In the genomic region with DNA sequence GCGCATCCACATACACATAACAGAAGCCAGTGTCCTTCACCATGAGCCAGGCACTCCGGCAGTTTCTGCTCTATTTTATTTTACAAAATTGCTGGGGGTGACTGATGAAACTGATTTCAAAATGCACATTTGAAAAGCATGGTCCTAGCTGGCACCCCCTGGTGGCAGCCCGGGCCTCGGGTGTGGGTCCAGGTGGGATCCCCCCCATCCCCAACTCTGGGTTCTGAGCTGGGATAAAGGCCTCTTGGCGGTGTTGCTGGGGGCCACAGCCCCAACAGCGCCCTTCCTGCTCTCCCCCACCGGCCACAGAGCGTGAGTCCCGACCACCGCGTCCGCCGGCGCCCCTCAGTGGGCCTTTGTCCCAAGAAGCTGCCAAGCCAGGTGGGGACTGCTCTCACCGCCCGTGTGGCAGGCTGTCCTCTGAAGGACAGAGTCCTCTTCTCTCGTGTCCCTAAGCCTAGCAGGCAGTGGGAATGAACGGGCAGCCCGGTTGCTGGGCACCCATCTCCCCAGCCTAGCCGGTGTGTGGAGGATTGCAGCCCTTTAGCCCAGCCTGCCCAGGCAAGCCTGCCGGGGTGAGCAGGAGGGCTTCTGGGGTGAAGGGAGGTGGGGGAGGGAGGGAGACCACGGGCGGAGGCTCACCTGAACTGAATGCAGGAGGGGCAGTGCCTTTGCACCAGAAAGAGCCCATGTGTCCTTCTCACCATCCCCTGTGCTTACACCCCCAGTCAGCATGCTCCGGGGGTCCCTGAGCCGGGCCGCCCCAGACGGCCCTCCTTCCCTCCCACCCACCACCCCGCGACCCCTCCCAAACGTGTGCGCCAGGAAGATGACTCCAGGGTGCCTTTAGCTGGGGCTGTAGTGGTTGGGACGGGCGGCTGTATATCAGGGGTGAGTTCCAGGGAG, we compare ENCODE assay signal across 8 cellular contexts.
DNase-seq lines count a peak whose midpoint lies in the region; ATAC-seq and TF ChIP-seq lines count a peak whose summit lies in the region.

No MANE protein-coding gene starts in this region.

- H3K4me3 ChIP-seq in brain microvascular endothelial cell (ENCODE audit: low read depth, low read length) = peak overlapping the region; percentile 47

- H3K27me3 ChIP-seq in brain microvascular endothelial cell (replicated peaks) (peaks cover 2% of the 10 kb centered on the region), layer of hippocampus (ENCODE audit: control insufficient read depth, insufficient read depth, low read length) (peaks cover 21% of the 10 kb centered on the region)

- peaks cover 34% of the 10 kb centered on the region for H3K4me1 Mint-ChIP-seq in T-helper 1 cell treated with Interleukin-12 subunit alpha and Interleukin-12 subunit beta and Interleukin-4 antibody, amounts not matched to agents 30 μg/mL and 1 μg/mL, for 36 hours (ENCODE audit: low read depth)

- H3K27ac ChIP-seq in brain microvascular endothelial cell (no peak overlapping the region), layer of hippocampus (ENCODE audit: low read depth, low read length) (peak overlapping the region; percentile 46)

- H3K36me3 ChIP-seq in brain microvascular endothelial cell (replicated peaks) = no peaks in the 10 kb centered on the region

- peak; percentile 93 for TF ChIP-seq CTCF in brain microvascular endothelial cell (IDR thresholded peaks at IDR 0.05; ENCODE audit: low read depth, low read length, missing control alignments)

- H3K27ac Mint-ChIP-seq in T-helper 1 cell treated with Interleukin-12 subunit alpha and Interleukin-12 subunit beta and Interleukin-4 antibody, amounts not matched to agents 30 μg/mL and 1 μg/mL, for 36 hours = no peak overlapping the region

- in situ Hi-C loops in brain microvascular endothelial cell (cut with HindIII; ENCODE audit: low pct_ligation_motif_present, low sequenced_read_pairs) = loop anchor here (10.0 kb wide), 1 partner anchor 99 kb away; the partner anchor contains the start of gene PIEZO1

- H3K9me3 Mint-ChIP-seq in T-helper 1 cell treated with Interleukin-12 subunit alpha and Interleukin-12 subunit beta and Interleukin-4 antibody, amounts not matched to agents 30 μg/mL and 1 μg/mL, for 36 hours = no peaks in the 10 kb centered on the region

- H3K4me3 Mint-ChIP-seq in T-helper 1 cell treated with Interleukin-12 subunit alpha and Interleukin-12 subunit beta and Interleukin-4 antibody, amounts not matched to agents 30 μg/mL and 1 μg/mL, for 36 hours = peak overlapping the region; percentile 77

- peak; percentile 67 for DNase-seq in activated gamma-delta T cell treated with Interleukin-2 at 50 U/mL for 16 hours
- DNase-seq in activated gamma-delta T cell (lab: John Stamatoyannopoulos, UW) = no peak
- peak; percentile 48 for DNase-seq in brain microvascular endothelial cell
- DNase-seq in stimulated activated CD4-positive, alpha-beta T cell treated with anti-CD3 and anti-CD28 coated beads, TNF-alpha, amount 100 ng/mL, for 48 hours (ENCODE audit: low read depth in 3 of 3) = peak in 2 of 3 donors; percentile 51 to 52
- DNase-seq in midbrain (lab: John Stamatoyannopoulos, UW) = no peak

- no peaks in the 10 kb centered on the region for H3K27me3 Mint-ChIP-seq in T-helper 1 cell treated with Interleukin-12 subunit alpha and Interleukin-12 subunit beta and Interleukin-4 antibody, amounts not matched to agents 30 μg/mL and 1 μg/mL, for 36 hours (ENCODE audit: low read depth)

- no peak for ATAC-seq in HG02938 (IDR thresholded peaks at IDR 0.05; ENCODE audit: unreplicated experiment)

- H3K36me3 Mint-ChIP-seq in T-helper 1 cell treated with Interleukin-12 subunit alpha and Interleukin-12 subunit beta and Interleukin-4 antibody, amounts not matched to agents 30 μg/mL and 1 μg/mL, for 36 hours (ENCODE audit: low read depth) = peaks cover 11% of the 10 kb centered on the region

Comparison
In these comparisons a context has a peak if more than half of its experiments do, and no peak if none do; other contexts are left out.
1. DNase-seq: peak in activated gamma-delta T cell treated with Interleukin-2 at 50 U/mL for 16 hours (single experiment), brain microvascular endothelial cell (single experiment) and stimulated activated CD4-positive, alpha-beta T cell treated with anti-CD3 and anti-CD28 coated beads, TNF-alpha, amount 100 ng/mL, for 48 hours (2 of 3); none in activated gamma-delta T cell (single experiment) and midbrain (single experiment).